28 cellular contexts compared by ENCODE assay signal in genomic region chr13:25109341-25109740, GRCh38. TPM values are rescaled to one million over a fixed set of nuclear protein-coding genes. Genes with fewer than 3 reads are reported as not detected.
"Had no signal": no experiment of that assay in that cellular context is flagged by ENCODE, and none has a peak within 500 bp of the region (broad histone marks: within the 10 kb centered on the region; RNA-seq: fewer than 3 reads in every experiment).

No MANE protein-coding gene starts in this region.

- H3K36me3 ChIP-seq: adrenal gland, ascending aorta, brain microvascular endothelial cell, gastrocnemius medialis, heart left ventricle had no signal

- H3K36me3 Mint-ChIP-seq: activated naive CD4-positive, alpha-beta T cell treated with anti-CD3 and anti-CD28 coated beads, Interleukin-2, amount 50 U/mL, for 24 hours; activated naive CD8-positive, alpha-beta T cell treated with anti-CD3 and anti-CD28 coated beads for 36 hours had no signal

- H3K27me3 ChIP-seq: adrenal gland, ascending aorta, brain microvascular endothelial cell, gastrocnemius medialis had no signal

- H3K4me3 ChIP-seq: adrenal gland, ascending aorta, gastrocnemius medialis, heart left ventricle had no signal

- H3K4me1 Mint-ChIP-seq: activated CD4-positive, alpha-beta T cell treated with anti-CD3 and anti-CD28 coated beads for 36 hours; activated CD4-positive, alpha-beta T cell treated with anti-CD3 and anti-CD28 coated beads, Interleukin-2, amount 10 ng/mL, durations not matched to agents 7 days and 5 days; activated naive CD4-positive, alpha-beta T cell treated with anti-CD3 and anti-CD28 coated beads, Interleukin-2, amount 50 U/mL, for 24 hours; activated naive CD8-positive, alpha-beta T cell treated with anti-CD3 and anti-CD28 coated beads, Interleukin-2, amount 50 U/mL, for 24 hours; activated T-helper 17 cell treated with anti-CD3 and anti-CD28 coated beads, Interleukin-2, amount 50 U/mL, for 72 hours had no signal

- H3K9me3 Mint-ChIP-seq: activated CD4-positive, alpha-beta T cell treated with anti-CD3 and anti-CD28 coated beads, Interleukin-2, amount 10 ng/mL, durations not matched to agents 7 days and 5 days; activated CD8-positive, alpha-beta T cell treated with anti-CD3 and anti-CD28 coated beads for 36 hours; activated naive CD8-positive, alpha-beta T cell treated with anti-CD3 and anti-CD28 coated beads for 36 hours; activated naive CD8-positive, alpha-beta T cell treated with anti-CD3 and anti-CD28 coated beads, Interleukin-2, amount 50 U/mL, for 24 hours; activated T-cell treated with anti-CD3 and anti-CD28 coated beads, Interleukin-2, amount 50 U/mL, for 4 hours; activated T-helper 17 cell treated with anti-CD3 and anti-CD28 coated beads, Interleukin-2, amount 50 U/mL, for 72 hours had no signal

- H3K27ac Mint-ChIP-seq: activated CD4-positive, alpha-beta T cell treated with anti-CD3 and anti-CD28 coated beads for 36 hours; activated CD4-positive, alpha-beta T cell treated with anti-CD3 and anti-CD28 coated beads, Interleukin-2, amount 10 ng/mL, durations not matched to agents 7 days and 5 days; activated CD8-positive, alpha-beta T cell treated with anti-CD3 and anti-CD28 coated beads for 36 hours; activated naive CD4-positive, alpha-beta T cell treated with anti-CD3 and anti-CD28 coated beads for 36 hours; activated naive CD4-positive, alpha-beta T cell treated with anti-CD3 and anti-CD28 coated beads, Interleukin-2, amount 50 U/mL, for 24 hours; activated naive CD8-positive, alpha-beta T cell treated with anti-CD3 and anti-CD28 coated beads for 36 hours; activated naive CD8-positive, alpha-beta T cell treated with anti-CD3 and anti-CD28 coated beads, Interleukin-2, amount 50 U/mL, for 24 hours; activated T-helper 17 cell treated with anti-CD3 and anti-CD28 coated beads, Interleukin-2, amount 50 U/mL, for 72 hours had no signal

- DNase-seq: activated CD4-positive, alpha-beta T cell treated with anti-CD3 and anti-CD28 coated beads for 36 hours; activated CD4-positive, alpha-beta T cell treated with anti-CD3 and anti-CD28 coated beads, Interleukin-2, amount 10 ng/mL, durations not matched to agents 7 days and 5 days; activated CD4-positive, alpha-beta T cell treated with anti-CD3 and anti-CD28 coated beads, Interleukin-2, amount 50 U/mL, for 48 hours; activated CD4-positive, CD25-positive, alpha-beta regulatory T cell; activated CD4-positive, CD25-positive, alpha-beta regulatory T cell treated with anti-CD3 and anti-CD28 coated beads, Interleukin-2, amount 50 U/mL, for 72 hours; activated CD8-positive, alpha-beta memory T cell treated with anti-CD3 and anti-CD28 coated beads for 24 hours; activated CD8-positive, alpha-beta T cell treated with anti-CD3 and anti-CD28 coated beads for 36 hours; activated effector memory CD4-positive, alpha-beta T cell treated with Interleukin-2 at 50 U/mL for 16 hours; activated naive CD4-positive, alpha-beta T cell treated with anti-CD3 and anti-CD28 coated beads for 36 hours; activated naive CD8-positive, alpha-beta T cell treated with anti-CD3 and anti-CD28 coated beads for 36 hours; activated naive CD8-positive, alpha-beta T cell treated with anti-CD3 and anti-CD28 coated beads, Interleukin-2, amount 50 U/mL, for 24 hours; activated T-cell treated with anti-CD3 and anti-CD28 coated beads, Interleukin-2, amount 50 U/mL, for 4 hours; adrenal gland; brain microvascular endothelial cell; caudate nucleus; cortex of kidney; effector CD8-positive, alpha-beta T cell; foreskin fibroblast; gastrocnemius medialis; glutamatergic neuron; heart left ventricle; T-helper 2 cell had no signal

- FAIRE-seq: endometrium, endothelial cell of umbilical vein had no signal

- H3K4me1 ChIP-seq: adrenal gland, ascending aorta, heart left ventricle had no signal

- H3K27ac ChIP-seq: adrenal gland, ascending aorta, brain microvascular endothelial cell, epithelial cell of prostate, gastrocnemius medialis, heart left ventricle had no signal

- H3K4me3 Mint-ChIP-seq: activated CD4-positive, alpha-beta T cell treated with anti-CD3 and anti-CD28 coated beads for 36 hours; activated CD4-positive, alpha-beta T cell treated with anti-CD3 and anti-CD28 coated beads, Interleukin-2, amount 10 ng/mL, durations not matched to agents 7 days and 5 days; activated CD8-positive, alpha-beta T cell treated with anti-CD3 and anti-CD28 coated beads for 36 hours; activated naive CD4-positive, alpha-beta T cell treated with anti-CD3 and anti-CD28 coated beads for 36 hours; activated naive CD4-positive, alpha-beta T cell treated with anti-CD3 and anti-CD28 coated beads, Interleukin-2, amount 50 U/mL, for 24 hours; activated naive CD8-positive, alpha-beta T cell treated with anti-CD3 and anti-CD28 coated beads for 36 hours; activated naive CD8-positive, alpha-beta T cell treated with anti-CD3 and anti-CD28 coated beads, Interleukin-2, amount 50 U/mL, for 24 hours; activated T-cell treated with anti-CD3 and anti-CD28 coated beads, Interleukin-2, amount 50 U/mL, for 4 hours; activated T-helper 17 cell treated with anti-CD3 and anti-CD28 coated beads, Interleukin-2, amount 50 U/mL, for 72 hours had no signal

- H3K9me3 ChIP-seq: adrenal gland, ascending aorta, gastrocnemius medialis had no signal

RNA-seq across cellular contexts. Expression of gene PABPC3, which starts 13.4 kb away (rescaled TPM):
- total RNA-seq: ascending aorta, gastrocnemius medialis had no signal
